In genomic region chrX:115913575-115913974, GRCh38 we compare ENCODE assay signal across 15 cellular contexts.
DNase-seq lines count a peak whose midpoint lies in the region; ATAC-seq and TF ChIP-seq lines count a peak whose summit lies in the region.
"Had no signal": no experiment of that assay in that cellular context is flagged by ENCODE, and none has a peak within 500 bp of the region (broad histone marks: within the 10 kb centered on the region; RNA-seq: fewer than 3 reads in every experiment).

No MANE protein-coding gene starts in this region.

- H3K4me1 Mint-ChIP-seq in progenitor cell of endocrine pancreas (ENCODE audit: low read depth), result no peaks in the 10 kb centered on the region
- H3K4me1 Mint-ChIP-seq: nephron had no signal

- H3K4me1 ChIP-seq in thyroid gland, result no peaks in the 10 kb centered on the region
- H3K4me1 ChIP-seq: Caco-2, left lung had no signal

- DNase-seq in GM12865 (ENCODE audit: low read depth) (peak; percentile 18), iPS-NIHi7 (ENCODE audit: extremely low spot score) (no peak), progenitor cell of endocrine pancreas (ENCODE audit: low spot score, unreplicated experiment) (no peak), thyroid gland (no peak)
- no peak for DNase-seq in activated CD8-positive, alpha-beta memory T cell treated with anti-CD3 and anti-CD28 coated beads for 24 hours
- DNase-seq: activated T-cell treated with anti-CD3 and anti-CD28 coated beads, Interleukin-2, amount 50 U/mL, for 72 hours; Caco-2; endodermal cell; left lung had no signal

- H3K27ac ChIP-seq in thyroid gland, result no peak overlapping the region
- H3K27ac ChIP-seq: left lung, SK-N-MC, thoracic aorta had no signal

- no peaks in the 10 kb centered on the region for H3K27me3 ChIP-seq in thyroid gland

- ATAC-seq in GM19395 (IDR thresholded peaks at IDR 0.05; ENCODE audit: unreplicated experiment) (peak; percentile 51), HG02798 (IDR thresholded peaks at IDR 0.05; ENCODE audit: poor library complexity, unreplicated experiment) (peak; percentile 48), HG03460 (IDR thresholded peaks at IDR 0.05; ENCODE audit: unreplicated experiment) (peak; percentile 46)
- ATAC-seq: activated T-cell treated with anti-CD3 and anti-CD28 coated beads, Interleukin-2, amount 50 U/mL, for 72 hours; left lung had no signal

- no peak for TF ChIP-seq CTCF in GM12865 (IDR thresholded peaks at IDR 0.05; ENCODE audit: insufficient read depth, low read depth, low read length, missing control alignments)
- TF ChIP-seq CTCF in progenitor cell of endocrine pancreas (IDR thresholded peaks at IDR 0.05; ENCODE audit: unreplicated experiment), result no peak
- no peak for TF ChIP-seq CTCF in thyroid gland (IDR thresholded peaks at IDR 0.05)

- H3K4me3 ChIP-seq in GM12865 (ENCODE audit: low read depth, low read length) (no peak overlapping the region), thyroid gland (replicated peaks in 1 of 3) (no peak overlapping the region)
- H3K4me3 ChIP-seq: left lung, SK-N-MC, thoracic aorta had no signal

- H3K4me3 Mint-ChIP-seq in progenitor cell of endocrine pancreas (ENCODE audit: low read depth), result no peak overlapping the region
- H3K4me3 Mint-ChIP-seq: activated T-cell treated with anti-CD3 and anti-CD28 coated beads, Interleukin-2, amount 50 U/mL, for 72 hours; endodermal cell; nephron had no signal

- no peaks in the 10 kb centered on the region for H3K9me3 ChIP-seq in thyroid gland
- H3K9me3 ChIP-seq: Caco-2, left lung, thoracic aorta had no signal

- no peaks in the 10 kb centered on the region for H3K27me3 Mint-ChIP-seq in progenitor cell of endocrine pancreas

- H3K36me3 ChIP-seq in thyroid gland, result no peaks in the 10 kb centered on the region
- H3K36me3 ChIP-seq: left lung, thoracic aorta had no signal

- H3K9me3 Mint-ChIP-seq in progenitor cell of endocrine pancreas (ENCODE audit: low read depth), result peaks cover 33% of the 10 kb centered on the region

- intact Hi-C loops in thyroid gland (cut with DNase I), result no loop called here

- no peak for TF ChIP-seq POLR2A in thyroid gland (IDR thresholded peaks at IDR 0.05)

- peaks cover 24% of the 10 kb centered on the region for H3K36me3 Mint-ChIP-seq in progenitor cell of endocrine pancreas (ENCODE audit: insufficient read depth)

- H3K27ac Mint-ChIP-seq in progenitor cell of endocrine pancreas, result no peak overlapping the region
- H3K27ac Mint-ChIP-seq: activated T-cell treated with anti-CD3 and anti-CD28 coated beads, Interleukin-2, amount 50 U/mL, for 72 hours; endodermal cell; nephron had no signal
